In the genomic region with DNA sequence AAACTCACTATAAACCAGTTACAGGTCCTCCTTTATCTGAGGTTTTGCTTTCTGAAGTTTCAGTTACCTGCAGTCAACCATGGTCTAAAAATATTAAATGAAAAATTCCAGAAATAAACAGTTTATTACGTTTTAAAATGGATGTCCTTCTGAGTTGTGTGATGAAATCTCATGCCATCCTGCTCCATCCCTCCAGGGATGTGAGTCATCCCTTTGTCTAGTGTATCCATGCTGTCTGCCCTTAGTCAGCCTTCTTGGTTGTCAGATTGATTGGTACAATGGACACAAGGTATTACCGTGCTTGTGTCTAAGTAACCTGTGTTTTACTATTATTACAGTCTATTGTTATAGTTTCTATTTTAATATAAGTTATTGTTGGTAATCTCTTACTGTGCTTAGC, we compare ENCODE assay signal across 19 cellular contexts.
DNase-seq lines count a peak whose midpoint lies in the region; ATAC-seq and TF ChIP-seq lines count a peak whose summit lies in the region.
"Had no signal": no experiment of that assay in that cellular context is flagged by ENCODE, and none has a peak within 500 bp of the region (broad histone marks: within the 10 kb centered on the region; RNA-seq: fewer than 3 reads in every experiment).

No MANE protein-coding gene starts in this region.

- ATAC-seq in activated CD8-positive, alpha-beta T cell treated with anti-CD3 and anti-CD28 coated beads for 36 hours: no peak
- no peak for ATAC-seq in GM21381 (IDR thresholded peaks at IDR 0.05; ENCODE audit: unreplicated experiment)
- ATAC-seq: activated naive CD4-positive, alpha-beta T cell treated with anti-CD3 and anti-CD28 coated beads, Interleukin-2, amount 50 U/mL, for 72 hours; activated T-cell treated with anti-CD3 and anti-CD28 coated beads, Interleukin-2, amount 50 U/mL, for 4 hours; heart right ventricle; mucosa of descending colon had no signal

- H3K9me2 ChIP-seq in MM.1S (replicated peaks; ENCODE audit: insufficient read depth, low read length): no peaks in the 10 kb centered on the region

- no peak for TF ChIP-seq CTCF in AG09309 (IDR thresholded peaks at IDR 0.05; ENCODE audit: control insufficient read depth, insufficient read depth, low read depth, low read length, missing control alignments)
- no peak for TF ChIP-seq CTCF in MM.1S (IDR thresholded peaks at IDR 0.05; ENCODE audit: low read length)
- TF ChIP-seq CTCF in astrocyte of the spinal cord (IDR thresholded peaks at IDR 0.05; ENCODE audit: low read depth, low read length): no peak
- no peak for TF ChIP-seq CTCF in activated CD8-positive, alpha-beta T cell treated with anti-CD3 and anti-CD28 coated beads for 36 hours (IDR thresholded peaks at IDR 0.05)

- H3K9me3 ChIP-seq in MM.1S (replicated peaks; ENCODE audit: insufficient read depth, low read length): no peaks in the 10 kb centered on the region
- H3K9me3 ChIP-seq: heart right ventricle, mucosa of descending colon, neutrophil had no signal

- intact Hi-C loops in activated CD8-positive, alpha-beta T cell treated with anti-CD3 and anti-CD28 coated beads for 36 hours (cut with micrococcal nuclease): no loop called here

- H3K4me3 ChIP-seq in AG09309 (ENCODE audit: control insufficient read depth, low read depth, low read length) (no peak overlapping the region), MM.1S (ENCODE audit: low read length) (no peak overlapping the region), astrocyte of the spinal cord (ENCODE audit: low read depth, low read length) (no peak overlapping the region)
- H3K4me3 ChIP-seq: heart right ventricle, mucosa of descending colon had no signal

- H3K9me3 Mint-ChIP-seq in activated CD8-positive, alpha-beta T cell treated with anti-CD3 and anti-CD28 coated beads for 36 hours: no peaks in the 10 kb centered on the region
- H3K9me3 Mint-ChIP-seq: activated naive CD4-positive, alpha-beta T cell treated with anti-CD3 and anti-CD28 coated beads, Interleukin-2, amount 50 U/mL, for 72 hours; activated T-cell treated with anti-CD3 and anti-CD28 coated beads, Interleukin-2, amount 50 U/mL, for 4 hours had no signal

- peaks cover 3% of the 10 kb centered on the region for H3F3A ChIP-seq in MM.1S (ENCODE audit: insufficient read depth, low read length)

- no peaks in the 10 kb centered on the region for H3K36me3 ChIP-seq in MM.1S (replicated peaks; ENCODE audit: insufficient read depth, low read length)
- H3K36me3 ChIP-seq: heart right ventricle, neutrophil had no signal

- H2AFZ ChIP-seq in MM.1S (ENCODE audit: low read length): no peak overlapping the region

- H3K27me3 ChIP-seq in MM.1S (replicated peaks; ENCODE audit: insufficient read depth, low read length): no peaks in the 10 kb centered on the region
- H3K27me3 ChIP-seq: heart right ventricle, neutrophil had no signal

- in situ Hi-C loops in astrocyte of the spinal cord (cut with HindIII; ENCODE audit: low sequenced_read_pairs): no loop called here

- no peaks in the 10 kb centered on the region for H3K79me2 ChIP-seq in MM.1S (ENCODE audit: low read length)

- no peaks in the 10 kb centered on the region for H3K27me3 Mint-ChIP-seq in activated CD8-positive, alpha-beta T cell treated with anti-CD3 and anti-CD28 coated beads for 36 hours
- H3K27me3 Mint-ChIP-seq: central memory CD8-positive, alpha-beta T cell had no signal

- POLR2A ChIA-PET in activated CD8-positive, alpha-beta T cell treated with anti-CD3 and anti-CD28 coated beads for 36 hours (lab: Charles Lee): no interaction called here

- peaks cover 27% of the 10 kb centered on the region for H3K4me1 ChIP-seq in MM.1S (ENCODE audit: low read length)
- H3K4me1 ChIP-seq: heart right ventricle had no signal

- H4K20me1 ChIP-seq in MM.1S (ENCODE audit: insufficient read depth, low read length): no peaks in the 10 kb centered on the region

- peak overlapping the region; percentile 23; the same call in 1 of the 2 replicates for H3K4me2 ChIP-seq in MM.1S (ENCODE audit: low read depth, low read length)

- no peaks in the 10 kb centered on the region for H3K36me3 Mint-ChIP-seq in activated CD8-positive, alpha-beta T cell treated with anti-CD3 and anti-CD28 coated beads for 36 hours (ENCODE audit: low read depth)
- H3K36me3 Mint-ChIP-seq: activated naive CD4-positive, alpha-beta T cell treated with anti-CD3 and anti-CD28 coated beads, Interleukin-2, amount 50 U/mL, for 72 hours had no signal

- no peaks in the 10 kb centered on the region for H3K4me1 Mint-ChIP-seq in activated CD8-positive, alpha-beta T cell treated with anti-CD3 and anti-CD28 coated beads for 36 hours (ENCODE audit: low read depth)
- H3K4me1 Mint-ChIP-seq: central memory CD8-positive, alpha-beta T cell had no signal

- DNase-seq in AG09309 (ENCODE audit: low read depth): peak; percentile 10
- DNase-seq in MM.1S: peak; percentile 21
- DNase-seq in astrocyte of the spinal cord (ENCODE audit: low read depth, low spot score): peak; percentile 4
- DNase-seq in foreskin melanocyte: peak; percentile 62
- DNase-seq in activated CD8-positive, alpha-beta T cell treated with anti-CD3 and anti-CD28 coated beads for 36 hours: no peak
- no peak for DNase-seq in activated CD4-positive, alpha-beta T cell treated with anti-CD3 and anti-CD28 coated beads, Interleukin-2, amount 50 U/mL, for 48 hours
- no peak for DNase-seq in amygdala (lab: John Stamatoyannopoulos, UW)
- DNase-seq: activated CD4-positive, alpha-beta T cell treated with anti-CD3 and anti-CD28 coated beads, Interleukin-2, amount 50 U/mL, for 4 hours; activated T-cell treated with anti-CD3 and anti-CD28 coated beads, Interleukin-2, amount 50 U/mL, for 4 hours; HCEC 1CT; heart right ventricle; kidney; mucosa of descending colon; MV-4-11; NCI-H2029 treated with DMSO at 0.1 percent for 48 hours had no signal

- CTCF ChIA-PET in activated CD8-positive, alpha-beta T cell treated with anti-CD3 and anti-CD28 coated beads for 36 hours (lab: Charles Lee): no interaction called here

- no peak overlapping the region for H3K9ac ChIP-seq in MM.1S (ENCODE audit: low read length)

- no peak overlapping the region for H3K27ac ChIP-seq in MM.1S (ENCODE audit: low read length)
- H3K27ac ChIP-seq: heart right ventricle, neutrophil had no signal

- H3K4me3 Mint-ChIP-seq in activated CD8-positive, alpha-beta T cell treated with anti-CD3 and anti-CD28 coated beads for 36 hours: no peak overlapping the region
- H3K4me3 Mint-ChIP-seq: activated T-cell treated with anti-CD3 and anti-CD28 coated beads, Interleukin-2, amount 50 U/mL, for 4 hours; central memory CD8-positive, alpha-beta T cell had no signal

- H3K27ac Mint-ChIP-seq in activated CD8-positive, alpha-beta T cell treated with anti-CD3 and anti-CD28 coated beads for 36 hours: no peak overlapping the region
- H3K27ac Mint-ChIP-seq: activated naive CD4-positive, alpha-beta T cell treated with anti-CD3 and anti-CD28 coated beads, Interleukin-2, amount 50 U/mL, for 72 hours had no signal

Comparison
In these comparisons a context has a peak if more than half of its experiments do, and no peak if none do; other contexts are left out.
1. DNase-seq: peak in AG09309 (single experiment), MM.1S (single experiment), astrocyte of the spinal cord (single experiment) and foreskin melanocyte (single experiment); none in activated CD8-positive, alpha-beta T cell treated with anti-CD3 and anti-CD28 coated beads for 36 hours (single experiment), activated CD4-positive, alpha-beta T cell treated with anti-CD3 and anti-CD28 coated beads, Interleukin-2, amount 50 U/mL, for 48 hours (0 of 2) and amygdala (0 of 56).